1 cellular context compared by ENCODE assay signal in genomic region chr15:82985688-82986441, GRCh38.
A peak's percentile ranks its signal among the peaks of the same experiment; 100 is the strongest.
TF ChIP-seq lines count a peak whose summit lies in the region.

Gene RAMAC, plus strand, starts transcription at chr15:82986210. Its CDS starts 2,809 bp downstream, at chr15:82989019.

TF ChIP-seq in HepG2, 621 proteins besides CTCF, POLR2A, EP300 and RAD21 (continued from another document and continues in another):
- 0 out of 2 replicates have a peak, but pooled peaks have one; percentile 32 for TF ChIP-seq UBTF (CRISPR knock-in tag; IDR thresholded peaks at IDR 0.05)
- peak; percentile 99 for TF ChIP-seq KDM5B (CRISPR knock-in tag; IDR thresholded peaks at IDR 0.05; ENCODE audit: borderline replicate concordance)
- TF ChIP-seq ZSCAN31 (CRISPR knock-in tag; IDR thresholded peaks at IDR 0.05; ENCODE audit: low read depth): peak; percentile 27; the same call in 1 of the 2 replicates
- TF ChIP-seq BHLHE40 (IDR thresholded peaks at IDR 0.05; ENCODE audit: low read length): 0 out of 2 replicates have a peak, but pooled peaks have one; percentile 34
- TF ChIP-seq ZBTB49 (CRISPR knock-in tag; IDR thresholded peaks at IDR 0.05; ENCODE audit: borderline replicate concordance): 0 out of 2 replicates have a peak, but pooled peaks have one; percentile 9
- TF ChIP-seq ATM (IDR thresholded peaks at IDR 0.05; ENCODE audit: borderline replicate concordance): no peak
- 0 out of 4 replicates have a peak, but pooled peaks of 1 of the 2 experiments have one; percentile 38 for TF ChIP-seq KLF16 (CRISPR knock-in tag; IDR thresholded peaks at IDR 0.05)
- 0 out of 2 replicates have a peak, but pooled peaks have one; percentile 41 for TF ChIP-seq ZNF550 (CRISPR knock-in tag; IDR thresholded peaks at IDR 0.05; ENCODE audit: borderline replicate concordance)
- TF ChIP-seq TBP (CRISPR knock-in tag; IDR thresholded peaks at IDR 0.05): no peak
- TF ChIP-seq POLR2G (IDR thresholded peaks at IDR 0.05; ENCODE audit: low read depth, low read length): peak; percentile 90
- peak; percentile 68 for TF ChIP-seq GABPA (IDR thresholded peaks at IDR 0.05; ENCODE audit: low read depth, low read length)
- peak; percentile 94 for TF ChIP-seq GABPA (CRISPR knock-in tag; IDR thresholded peaks at IDR 0.05; ENCODE audit: low read depth)
- no peak; the same call in 1 of the 2 replicates for TF ChIP-seq PATZ1 (CRISPR knock-in tag; IDR thresholded peaks at IDR 0.05)
- peak; percentile 71; the same call in 1 of the 2 replicates for TF ChIP-seq ZNF564 (CRISPR knock-in tag; IDR thresholded peaks at IDR 0.05)
- TF ChIP-seq SETDB1 (CRISPR knock-in tag; IDR thresholded peaks at IDR 0.05; ENCODE audit: borderline replicate concordance): peak; percentile 90; the same call in 1 of the 2 replicates
- TF ChIP-seq ZC3H13 (CRISPR knock-in tag; IDR thresholded peaks at IDR 0.05): peak; percentile 92
- TF ChIP-seq HNRNPUL1 (IDR thresholded peaks at IDR 0.05; ENCODE audit: low read depth, low read length): no peak
- TF ChIP-seq SATB2 (CRISPR knock-in tag; IDR thresholded peaks at IDR 0.05): peak; percentile 87; the same call in 1 of the 2 replicates
- TF ChIP-seq ZNF468 (CRISPR knock-in tag; IDR thresholded peaks at IDR 0.05): 0 out of 2 replicates have a peak, but pooled peaks have one; percentile 28
- TF ChIP-seq ZNF225 (CRISPR knock-in tag; IDR thresholded peaks at IDR 0.05): 0 out of 2 replicates have a peak, but pooled peaks have one; percentile 49
- peak; percentile 71; the same call in 1 of the 2 replicates for TF ChIP-seq ZNF235 (CRISPR knock-in tag; IDR thresholded peaks at IDR 0.05; ENCODE audit: borderline replicate concordance)
- peak; percentile 64; the same call in 1 of the 2 replicates for TF ChIP-seq ZNF747 (CRISPR knock-in tag; IDR thresholded peaks at IDR 0.05; ENCODE audit: borderline replicate concordance)
- peak; percentile 63; the same call in 1 of the 2 replicates for TF ChIP-seq MIER2 (CRISPR knock-in tag; IDR thresholded peaks at IDR 0.05)
- peak; percentile 96 for TF ChIP-seq SAP130 (CRISPR knock-in tag; IDR thresholded peaks at IDR 0.05; ENCODE audit: low read depth)
- TF ChIP-seq MLLT10 (CRISPR knock-in tag; IDR thresholded peaks at IDR 0.05): no peak
- TF ChIP-seq PHF20 (CRISPR knock-in tag; IDR thresholded peaks at IDR 0.05): peak; percentile 94
- peak; percentile 11; the same call in 1 of the 2 replicates for TF ChIP-seq ZNF644 (CRISPR knock-in tag; IDR thresholded peaks at IDR 0.05; ENCODE audit: low read depth)
- peak; percentile 74 for TF ChIP-seq HNF1B (CRISPR knock-in tag; IDR thresholded peaks at IDR 0.05)
- TF ChIP-seq NFYC (CRISPR knock-in tag; IDR thresholded peaks at IDR 0.05): 0 out of 2 replicates have a peak, but pooled peaks have one; percentile 33
- TF ChIP-seq ZNF513 (CRISPR knock-in tag; conservative IDR thresholded peaks at IDR 0.05): no peak
- peak; percentile 82; the same call in 1 of the 2 replicates for TF ChIP-seq TIGD3 (CRISPR knock-in tag; IDR thresholded peaks at IDR 0.05; ENCODE audit: borderline replicate concordance)
- TF ChIP-seq PRDM10 (CRISPR knock-in tag; IDR thresholded peaks at IDR 0.05; ENCODE audit: low read depth): peak; percentile 69; the same call in 1 of the 2 replicates
- no peak for TF ChIP-seq ZNF362 (CRISPR knock-in tag; IDR thresholded peaks at IDR 0.05; ENCODE audit: borderline replicate concordance)
- TF ChIP-seq BCL6 (CRISPR knock-in tag; IDR thresholded peaks at IDR 0.05): peak; percentile 12; the same call in 1 of the 2 replicates
- no peak for TF ChIP-seq YY1 (IDR thresholded peaks at IDR 0.05; ENCODE audit: insufficient read depth, insufficient replicate concordance, low read depth, low read length)
- TF ChIP-seq NFKBIZ (CRISPR knock-in tag; IDR thresholded peaks at IDR 0.05): peak; percentile 79
- peak; percentile 53; the same call in 1 of the 2 replicates for TF ChIP-seq RXRB (CRISPR knock-in tag; IDR thresholded peaks at IDR 0.05; ENCODE audit: borderline replicate concordance)
- no peak for TF ChIP-seq GTF3A (CRISPR knock-in tag; conservative IDR thresholded peaks at IDR 0.05)
- TF ChIP-seq TFDP2 (CRISPR knock-in tag; IDR thresholded peaks at IDR 0.05): peak; percentile 96
- no peak for TF ChIP-seq HNF4G (IDR thresholded peaks at IDR 0.05; ENCODE audit: borderline replicate concordance, low read depth, low read length)
- TF ChIP-seq HNF4G (CRISPR knock-in tag; IDR thresholded peaks at IDR 0.05; ENCODE audit: borderline replicate concordance, low read depth): no peak
- TF ChIP-seq PPARG (CRISPR knock-in tag; conservative IDR thresholded peaks at IDR 0.05): peak; percentile 63; the same call in 1 of the 2 replicates
- peak; percentile 82; the same call in 1 of the 2 replicates for TF ChIP-seq ZNF589 (CRISPR knock-in tag; conservative IDR thresholded peaks at IDR 0.05)
